Comparison of ENCODE assay signal across 22 cellular contexts in the genomic region with DNA sequence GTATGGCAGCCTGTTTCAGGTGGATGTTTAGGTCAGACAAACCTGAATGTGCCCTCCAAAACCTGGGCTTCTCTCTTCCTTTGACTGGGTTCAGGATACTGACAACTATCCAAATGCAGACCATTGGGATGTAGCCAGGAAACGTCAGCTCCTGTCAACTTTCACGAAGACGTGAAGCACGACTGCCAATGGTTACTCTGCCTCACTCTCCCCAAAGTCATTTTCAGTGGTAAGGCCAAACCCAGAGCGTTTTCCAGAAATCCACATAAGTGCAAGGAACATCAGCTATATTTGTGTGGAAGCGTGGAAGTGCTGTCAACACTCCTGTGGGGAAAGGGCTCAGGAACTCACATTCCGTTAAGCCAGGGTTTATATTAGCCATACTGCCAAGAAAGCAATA. TPM values are rescaled to one million over a fixed set of nuclear protein-coding genes. Genes with fewer than 3 reads are reported as not detected.
A peak's percentile ranks its signal among the peaks of the same experiment; 100 is the strongest.
DNase-seq lines count a peak whose midpoint lies in the region; ATAC-seq and TF ChIP-seq lines count a peak whose summit lies in the region.
"Had no signal": no experiment of that assay in that cellular context is flagged by ENCODE, and none has a peak within 500 bp of the region (broad histone marks: within the 10 kb centered on the region; RNA-seq: fewer than 3 reads in every experiment).

No MANE protein-coding gene starts in this region.

- H3K9ac ChIP-seq in skeletal muscle tissue (ENCODE audit: low read depth in 1 of 3, low read length in 3 of 3): no peak overlapping the region
- H3K9ac ChIP-seq: neural progenitor cell had no signal

- H3K4me3 ChIP-seq in coronary artery: no peak overlapping the region
- no peak overlapping the region for H3K4me3 ChIP-seq in skeletal muscle tissue (ENCODE audit: low read length in 3 of 3)
- H3K4me3 ChIP-seq in vagina: no peak overlapping the region
- H3K4me3 ChIP-seq: hepatocyte, lower lobe of right lung, neural progenitor cell, prostate gland, skin epidermis, upper lobe of left lung had no signal

- H3K27ac ChIP-seq in coronary artery (peak overlapping the region; percentile 81 to 87), skeletal muscle tissue (ENCODE audit: low read depth, low read length) (peak overlapping the region; percentile 46), vagina (peak overlapping the region; percentile 63)
- H3K27ac ChIP-seq: hepatocyte, lower lobe of right lung, neural progenitor cell had no signal

- H3K4me1 ChIP-seq in skeletal muscle tissue (ENCODE audit: control insufficient read depth in 3 of 3, insufficient read depth in 3 of 3, low read length in 3 of 3) (peaks cover 39 to 50% (median 43%) of the 10 kb centered on the region in 3 donors), vagina (peaks cover 19% of the 10 kb centered on the region)
- H3K4me1 ChIP-seq: lower lobe of right lung, neural progenitor cell, prostate gland had no signal

- intact Hi-C loops in left cardiac atrium (cut with DNase I) (no loop called here), vagina (cut with DNase I) (no loop called here)

- ATAC-seq in left cardiac atrium: peak in 1 of 2 donors; percentile 47
- no peak for ATAC-seq in HG02970 (IDR thresholded peaks at IDR 0.05; ENCODE audit: low FRiP score, unreplicated experiment)
- ATAC-seq: Panc1; stimulated activated effector memory CD8-positive, alpha-beta T cell treated with anti-CD3 and anti-CD28 coated beads, Interleukin-12 subunit alpha, Interleukin-12 subunit beta, amount 100 ng/mL, for 72 hours had no signal

- no peaks in the 10 kb centered on the region for H3K27me3 ChIP-seq in skeletal muscle tissue (ENCODE audit: control insufficient read depth in 3 of 3, insufficient read depth in 3 of 3, low read length in 3 of 3)
- H3K27me3 ChIP-seq in vagina: no peaks in the 10 kb centered on the region
- H3K27me3 ChIP-seq: hepatocyte, neural progenitor cell, upper lobe of left lung had no signal

- no peak for TF ChIP-seq CTCF in coronary artery (IDR thresholded peaks at IDR 0.05)
- TF ChIP-seq CTCF in vagina (IDR thresholded peaks at IDR 0.05): no peak

- H3K9me3 ChIP-seq in skeletal muscle tissue (ENCODE audit: control insufficient read depth in 3 of 3, low read length in 3 of 3) (no peaks in the 10 kb centered on the region), vagina (no peaks in the 10 kb centered on the region)
- H3K9me3 ChIP-seq: lower lobe of right lung, prostate gland, upper lobe of left lung had no signal

- DNase-seq in coronary artery (ENCODE audit: low spot score): no peak
- peak; percentile 32 for DNase-seq in left cardiac atrium
- no peak for DNase-seq in vagina (ENCODE audit: extremely low spot score in 2 of 2)
- no peak for DNase-seq in T-helper 2 cell
- DNase-seq in GOT3 (lab: John Stamatoyannopoulos, UW): no peak
- DNase-seq: activated CD4-positive, alpha-beta T cell treated with anti-CD3 and anti-CD28 coated beads, Interleukin-2, amount 10 ng/mL, durations not matched to agents 7 days and 5 days; activated naive CD4-positive, alpha-beta T cell treated with anti-CD3 and anti-CD28 coated beads, Interleukin-2, amount 50 U/mL, for 16 hours; DMS153; lower lobe of right lung; NCI-H2107; NCI-H446 treated with DMSO at 0.1 percent for 48 hours; NK-92 treated with Interleukin-12 subunit alpha and Interleukin-12 subunit beta, amount 100 ng/mL, for 24 hours; stimulated activated CD4-positive, alpha-beta T cell treated with anti-CD3 and anti-CD28 coated beads, Interleukin-1b, Interleukin-23, amount 100 ng/mL, for 48 hours; upper lobe of left lung had no signal

- no peaks in the 10 kb centered on the region for H3K36me3 ChIP-seq in skeletal muscle tissue (ENCODE audit: control insufficient read depth in 3 of 3, insufficient read depth in 3 of 3, low read length in 3 of 3)
- H3K36me3 ChIP-seq in vagina: no peaks in the 10 kb centered on the region
- H3K36me3 ChIP-seq: lower lobe of right lung, neural progenitor cell, prostate gland, upper lobe of left lung had no signal

- no peak for TF ChIP-seq POLR2A in vagina (IDR thresholded peaks at IDR 0.05)

RNA-seq across cellular contexts. Expression of a gene that starts 20.1 kb away (rescaled TPM):
- 100 to 1,000 TPM; 112 to 152 TPM for total RNA-seq in left cardiac atrium
- 1.6 TPM for total RNA-seq in skeletal muscle tissue
- 20.9 TPM for total RNA-seq in vagina
